Comparison of ENCODE assay signal across 24 cellular contexts in genomic region chr16:2766430-2767139, GRCh38. TPM values are rescaled to one million over a fixed set of nuclear protein-coding genes. Genes with fewer than 3 reads are reported as not detected.
DNase-seq lines count a peak whose midpoint lies in the region; ATAC-seq, FAIRE-seq and TF ChIP-seq lines count a peak whose summit lies in the region.
"Had no signal": no experiment of that assay in that cellular context is flagged by ENCODE, and none has a peak within 500 bp of the region (broad histone marks: within the 10 kb centered on the region; RNA-seq: fewer than 3 reads in every experiment).

No MANE protein-coding gene starts in this region.

- no peak for FAIRE-seq in HepG2 (lab: Jason Lieb, UNC)

- H3K4me1 ChIP-seq in HepG2 (ENCODE audit: insufficient read depth, low read length) = no peaks in the 10 kb centered on the region
- H3K4me1 ChIP-seq in aorta (ENCODE audit: control insufficient read depth in 1 of 2, insufficient read depth in 2 of 2, low read length in 2 of 2) = no peaks in the 10 kb centered on the region
- H3K4me1 ChIP-seq: right lobe of liver had no signal

- in situ Hi-C loops in HepG2 (cut with HindIII; ENCODE audit: extremely low pct_ligation_motif_present, low pct_unique_long_range_greater_than_20kb) = no loop called here

- TF ChIP-seq EP300 in HepG2 (IDR thresholded peaks at IDR 0.05; ENCODE audit: low read depth in 2 of 2, low read length in 2 of 2) (no peak), HepG2 (CRISPR knock-in tag; IDR thresholded peaks at IDR 0.05; ENCODE audit: borderline replicate concordance) (no peak)

- intact Hi-C loops in natural killer cell (cut with micrococcal nuclease) (no loop called here), HepG2 (cut with micrococcal nuclease; ENCODE audit: unreplicated experiment) (no loop called here), head of caudate nucleus (cut with DNase I) (no loop called here), aorta (cut with DNase I) (no loop called here)

- H3K36me3 ChIP-seq in HepG2 (replicated peaks in 1 of 2; ENCODE audit: control insufficient read depth in 1 of 2, insufficient read depth in 2 of 2, low read length in 2 of 2) = peaks cover 52 to 99% of the 10 kb centered on the region in 2 experiments
- peaks cover 19 to 40% of the 10 kb centered on the region in 2 donors for H3K36me3 ChIP-seq in aorta (ENCODE audit: control insufficient read depth in 1 of 2, insufficient read depth in 2 of 2, low read length in 1 of 2)

- H3K9me3 Mint-ChIP-seq in natural killer cell (no peaks in the 10 kb centered on the region), WTC11 (peaks cover 50% of the 10 kb centered on the region)
- H3K9me3 Mint-ChIP-seq in natural killer cell treated with Interleukin-12 subunit alpha and Interleukin-12 subunit beta and Interleukin-15 and Interleukin-18, amount 100 ng/mL, for 72 hours = no peaks in the 10 kb centered on the region
- H3K9me3 Mint-ChIP-seq: stimulated activated memory B cell treated with anti-CD40 and anti-IgM and Interleukin-4, amounts not matched to agents 10 μg/mL and 1 μg/mL and 100 μg/mL, for 72 hours had no signal

- H3K4me1 Mint-ChIP-seq in natural killer cell = peaks cover 24 to 47% of the 10 kb centered on the region in 2 donors
- peaks cover 36 to 59% of the 10 kb centered on the region in 2 donors for H3K4me1 Mint-ChIP-seq in natural killer cell treated with Interleukin-12 subunit alpha and Interleukin-12 subunit beta and Interleukin-15 and Interleukin-18, amount 100 ng/mL, for 72 hours (ENCODE audit: low read depth in 2 of 2)
- H3K4me1 Mint-ChIP-seq in WTC11 = peaks cover 4% of the 10 kb centered on the region

- peaks cover 19% of the 10 kb centered on the region for H3K36me3 Mint-ChIP-seq in natural killer cell
- H3K36me3 Mint-ChIP-seq in natural killer cell treated with Interleukin-12 subunit alpha and Interleukin-12 subunit beta and Interleukin-15 and Interleukin-18, amount 100 ng/mL, for 72 hours = peaks cover 36% of the 10 kb centered on the region
- peaks cover 100% of the 10 kb centered on the region for H3K36me3 Mint-ChIP-seq in WTC11

- ATAC-seq in natural killer cell = no peak
- no peak for ATAC-seq in natural killer cell treated with Interleukin-12 subunit alpha and Interleukin-12 subunit beta and Interleukin-15 and Interleukin-18, amount 100 ng/mL, for 72 hours
- ATAC-seq in WTC11 = no peak
- no peak for ATAC-seq in HepG2
- ATAC-seq in GM21717 (IDR thresholded peaks at IDR 0.05; ENCODE audit: unreplicated experiment) = no peak
- ATAC-seq in aorta (ENCODE audit: low FRiP score) = no peak
- ATAC-seq in HG02852 (IDR thresholded peaks at IDR 0.05; ENCODE audit: unreplicated experiment) = no peak
- ATAC-seq: mucosa of descending colon; right lobe of liver; stimulated activated memory B cell treated with anti-CD40 and anti-IgM and Interleukin-4, amounts not matched to agents 10 μg/mL and 1 μg/mL and 100 μg/mL, for 72 hours had no signal

- H2AFZ ChIP-seq in HepG2 (ENCODE audit: low read length) = no peak overlapping the region

- CTCF ChIA-PET in WTC11 (lab: Charles Lee) (no interaction called here), HepG2 (lab: Yijun Ruan, JAX; ENCODE audit: low intra/inter-chr PET ratio, low total read pairs) (no interaction called here)

- TF ChIP-seq RAD21 in HepG2 (CRISPR knock-in tag; IDR thresholded peaks at IDR 0.05) = no peak

- H3K9me3 ChIP-seq in HepG2 (ENCODE audit: low read length) = no peaks in the 10 kb centered on the region
- H3K9me3 ChIP-seq in aorta (ENCODE audit: control insufficient read depth, low read length) = no peaks in the 10 kb centered on the region
- H3K9me3 ChIP-seq: mucosa of descending colon, right lobe of liver, tibial artery had no signal

- H3K27ac ChIP-seq in HepG2 (ENCODE audit: extremely low read length, insufficient read depth, low read length) (no peak overlapping the region), aorta (ENCODE audit: low read depth in 1 of 2, low read length in 2 of 2) (no peak overlapping the region)
- H3K27ac ChIP-seq: epithelial cell of prostate, right lobe of liver, tibial artery had no signal

- peaks cover 22% of the 10 kb centered on the region for H3K79me2 ChIP-seq in HepG2 (ENCODE audit: insufficient read depth, low read length)

- no peak overlapping the region for H3K4me3 ChIP-seq in HepG2 (replicated peaks in 1 of 3; ENCODE audit: insufficient read depth in 1 of 3, low read depth in 2 of 3, low read length in 3 of 3)
- H3K4me3 ChIP-seq in aorta (ENCODE audit: low read length in 2 of 2) = no peak overlapping the region
- H3K4me3 ChIP-seq: mucosa of descending colon, right lobe of liver, tibial artery had no signal

- H3K9ac ChIP-seq in HepG2 (ENCODE audit: insufficient read depth, low read depth, low read length) = no peak overlapping the region

- DNase-seq in natural killer cell = no peak
- DNase-seq in natural killer cell treated with Interleukin-12 subunit alpha and Interleukin-12 subunit beta and Interleukin-15 and Interleukin-18, amount 100 ng/mL, for 72 hours (ENCODE audit: low spot score) = no peak
- no peak for DNase-seq in WTC11 (ENCODE audit: low spot score)
- DNase-seq in HepG2 (ENCODE audit: low spot score) = no peak
- DNase-seq in head of caudate nucleus = no peak
- DNase-seq in aorta = no peak
- DNase-seq: activated CD4-positive, alpha-beta T cell treated with anti-CD3 and anti-CD28 coated beads, Interleukin-2, amount 50 U/mL, for 4 hours; dermis blood vessel endothelial cell; DND-41; foreskin melanocyte; Karpas-422; NCI-H1092 treated with DMSO at 0.1 percent for 48 hours; NCI-H2107; NCI-H510A treated with DMSO at 0.1 percent for 48 hours; SHP77; tibial artery had no signal

- H3K4me2 ChIP-seq in HepG2 (ENCODE audit: low read depth, low read length) = no peak overlapping the region

- H3K27me3 Mint-ChIP-seq in natural killer cell (ENCODE audit: low read depth in 2 of 2) (no peaks in the 10 kb centered on the region), WTC11 (ENCODE audit: low read depth) (no peaks in the 10 kb centered on the region)
- no peaks in the 10 kb centered on the region for H3K27me3 Mint-ChIP-seq in natural killer cell treated with Interleukin-12 subunit alpha and Interleukin-12 subunit beta and Interleukin-15 and Interleukin-18, amount 100 ng/mL, for 72 hours
- H3K27me3 Mint-ChIP-seq: stimulated activated memory B cell treated with anti-CD40 and anti-IgM and Interleukin-4, amounts not matched to agents 10 μg/mL and 1 μg/mL and 100 μg/mL, for 72 hours had no signal

- TF ChIP-seq CTCF in natural killer cell (IDR thresholded peaks at IDR 0.05) (no peak), WTC11 (IDR thresholded peaks at IDR 0.05) (no peak), HepG2 (CRISPR knock-in tag; IDR thresholded peaks at IDR 0.05) (no peak)

- H4K20me1 ChIP-seq in HepG2 (ENCODE audit: insufficient read depth, low read length) = peaks cover 11% of the 10 kb centered on the region

- H3K27me3 ChIP-seq in HepG2 (ENCODE audit: control insufficient read depth in 1 of 2, insufficient read depth in 2 of 2, low read length in 2 of 2) = no peaks in the 10 kb centered on the region
- no peaks in the 10 kb centered on the region for H3K27me3 ChIP-seq in aorta (ENCODE audit: control insufficient read depth in 1 of 2, insufficient read depth in 2 of 2, low read length in 1 of 2)
- H3K27me3 ChIP-seq: right lobe of liver, tibial artery had no signal

- peak overlapping the region; percentile 75 to 84 for H3K27ac Mint-ChIP-seq in natural killer cell
- peak overlapping the region in 1 of 2 donors; percentile 53 for H3K27ac Mint-ChIP-seq in natural killer cell treated with Interleukin-12 subunit alpha and Interleukin-12 subunit beta and Interleukin-15 and Interleukin-18, amount 100 ng/mL, for 72 hours
- H3K27ac Mint-ChIP-seq in WTC11 = peak overlapping the region; percentile 60
- H3K27ac Mint-ChIP-seq: stimulated activated memory B cell treated with anti-CD40 and anti-IgM and Interleukin-4, amounts not matched to agents 10 μg/mL and 1 μg/mL and 100 μg/mL, for 72 hours had no signal

- WGBS in HepG2 (ENCODE audit: low lambda C conversion rate) = 97% methylated on average over 41 of the region's 44 CpGs
- WGBS in aorta, 2 donors = 97% methylated on average over 44 of the region's 44 CpGs

- no TSS peak for BruUV-seq in HepG2 (replicated peaks; lab: Mats Ljungman, UMichigan)

- H3K4me3 Mint-ChIP-seq in natural killer cell (peak overlapping the region; percentile 55), WTC11 (no peak overlapping the region)
- no peak overlapping the region for H3K4me3 Mint-ChIP-seq in natural killer cell treated with Interleukin-12 subunit alpha and Interleukin-12 subunit beta and Interleukin-15 and Interleukin-18, amount 100 ng/mL, for 72 hours
- H3K4me3 Mint-ChIP-seq: stimulated activated memory B cell treated with anti-CD40 and anti-IgM and Interleukin-4, amounts not matched to agents 10 μg/mL and 1 μg/mL and 100 μg/mL, for 72 hours had no signal

- POLR2A ChIA-PET in WTC11 (lab: Charles Lee) (no interaction called here), HepG2 (lab: Yijun Ruan, JAX) (interaction anchor here (1.2 to 3.5 kb wide), 2 partner anchors 9 to 14 kb away, joined by 4 to 15 read pairs; partner anchors contain the start of gene SRRM2)

- TF ChIP-seq POLR2A in HepG2 (IDR thresholded peaks at IDR 0.05; ENCODE audit: insufficient read depth in 1 of 2, low read depth in 2 of 2, low read length in 2 of 2) = 0 out of 4 replicates have a peak, but pooled peaks of 1 of the 2 experiments have one; percentile 21

RNA-seq across cellular contexts. Expression of gene ELOB, which starts 10.5 kb away (rescaled TPM):
- 100 to 1,000 TPM; 146 to 207 (median 161) TPM for total RNA-seq in natural killer cell
- total RNA-seq in natural killer cell treated with Interleukin-12 subunit alpha and Interleukin-12 subunit beta and Interleukin-15 and Interleukin-18, amount 100 ng/mL, for 72 hours = 100 to 1,000 TPM; 196 to 201 TPM
- total RNA-seq in WTC11 (2021) = 252 to 267 TPM (median 267 TPM) in 3 replicates
- 208 and 253 TPM in 2 replicates for total RNA-seq in HepG2 (2016; rRNA removed; fragmentation: Illumina TruSeq; extraction: Trizol)
- total RNA-seq in HepG2 (2016; cell fraction: cytosol; rRNA removed; fragmentation: Illumina TruSeq; extraction: Trizol; ENCODE audit: low read depth) = 337 and 393 TPM in 2 replicates
- total RNA-seq in HepG2 (2016; cell fraction: insoluble cytoplasmic fraction; rRNA removed; fragmentation: Illumina TruSeq; extraction: Trizol) = 204 and 279 TPM in 2 replicates
- total RNA-seq in HepG2 (2016; cell fraction: membrane; rRNA removed; fragmentation: Illumina TruSeq; extraction: Trizol) = 174 and 204 TPM in 2 replicates
- 53.2 and 75.0 TPM in 2 replicates for total RNA-seq in HepG2 (2016; cell fraction: nucleus; rRNA removed; fragmentation: Illumina TruSeq; extraction: Trizol)
- polyA plus RNA-seq in HepG2 (2011; rRNA removed) = 225 and 236 TPM in 2 replicates
- polyA plus RNA-seq in HepG2 (2011; cell fraction: cytosol; rRNA removed) = 204 and 385 TPM in 2 replicates
- polyA plus RNA-seq in HepG2 (2011; cell fraction: nucleus; rRNA removed) = 89.2 and 109 TPM in 2 replicates
- 108 and 117 TPM in 2 replicates for polyA plus RNA-seq in HepG2 (2012)
- 547 and 569 TPM in 2 replicates for polyA plus RNA-seq in HepG2 (2016; cell fraction: cytosol; fragmentation: Illumina TruSeq; extraction: Trizol; ENCODE audit: low read depth)
- 265 and 294 TPM in 2 replicates for polyA plus RNA-seq in HepG2 (2016; cell fraction: insoluble cytoplasmic fraction; fragmentation: Illumina TruSeq; extraction: Trizol; ENCODE audit: low read depth)
- 203 and 243 TPM in 2 replicates for polyA plus RNA-seq in HepG2 (2016; cell fraction: membrane; fragmentation: Illumina TruSeq; extraction: Trizol; ENCODE audit: low read depth)
- polyA plus RNA-seq in HepG2 (2016; cell fraction: nucleus; fragmentation: Illumina TruSeq; extraction: Trizol; ENCODE audit: insufficient read depth, low read depth) = 127 and 128 TPM in 2 replicates
- polyA minus RNA-seq in HepG2 (2011; rRNA and poly(A)+ RNA removed; ENCODE audit: low replicate concordance) = 125 and 227 TPM in 2 replicates
- 25.2 and 36.1 TPM in 2 replicates for polyA minus RNA-seq in HepG2 (2011; cell fraction: cytosol; rRNA and poly(A)+ RNA removed)
- 9.8 and 9.9 TPM in 2 replicates for polyA minus RNA-seq in HepG2 (2011; cell fraction: nucleus; rRNA and poly(A)+ RNA removed)
- 100 to 1,000 TPM; 146 to 174 TPM for total RNA-seq in aorta
- 100 to 1,000 TPM; 368 to 843 TPM for polyA plus RNA-seq in aorta

RNA-seq across cellular contexts. Expression of gene SRRM2, which starts 14.1 kb away (rescaled TPM):
- 1,000 to 10,000 TPM; 1,131 to 1,162 (median 1,149) TPM for total RNA-seq in natural killer cell
- 1,000 to 10,000 TPM in 1 of 2 donors, 100 to 1,000 TPM in 1; 569 to 1,109 TPM for total RNA-seq in natural killer cell treated with Interleukin-12 subunit alpha and Interleukin-12 subunit beta and Interleukin-15 and Interleukin-18, amount 100 ng/mL, for 72 hours
- total RNA-seq in WTC11 (2021) = 769 to 823 TPM (median 815 TPM) in 3 replicates
- total RNA-seq in HepG2 (2016; rRNA removed; fragmentation: Illumina TruSeq; extraction: Trizol) = 50.4 and 80.6 TPM in 2 replicates
- total RNA-seq in HepG2 (2016; cell fraction: cytosol; rRNA removed; fragmentation: Illumina TruSeq; extraction: Trizol; ENCODE audit: low read depth) = 41.5 and 43.0 TPM in 2 replicates
- total RNA-seq in HepG2 (2016; cell fraction: insoluble cytoplasmic fraction; rRNA removed; fragmentation: Illumina TruSeq; extraction: Trizol) = 44.1 and 73.0 TPM in 2 replicates
- total RNA-seq in HepG2 (2016; cell fraction: membrane; rRNA removed; fragmentation: Illumina TruSeq; extraction: Trizol) = 48.8 and 52.0 TPM in 2 replicates
- total RNA-seq in HepG2 (2016; cell fraction: nucleus; rRNA removed; fragmentation: Illumina TruSeq; extraction: Trizol) = 159 and 170 TPM in 2 replicates
- 112 and 125 TPM in 2 replicates for polyA plus RNA-seq in HepG2 (2011; rRNA removed)
- 40.5 and 54.4 TPM in 2 replicates for polyA plus RNA-seq in HepG2 (2011; cell fraction: cytosol; rRNA removed)
- polyA plus RNA-seq in HepG2 (2011; cell fraction: nucleus; rRNA removed) = 1,408 and 1,626 TPM in 2 replicates
- 364 and 397 TPM in 2 replicates for polyA plus RNA-seq in HepG2 (2012)
- 15.2 and 19.4 TPM in 2 replicates for polyA plus RNA-seq in HepG2 (2016; cell fraction: cytosol; fragmentation: Illumina TruSeq; extraction: Trizol; ENCODE audit: low read depth)
- polyA plus RNA-seq in HepG2 (2016; cell fraction: insoluble cytoplasmic fraction; fragmentation: Illumina TruSeq; extraction: Trizol; ENCODE audit: low read depth) = 169 and 221 TPM in 2 replicates
- polyA plus RNA-seq in HepG2 (2016; cell fraction: membrane; fragmentation: Illumina TruSeq; extraction: Trizol; ENCODE audit: low read depth) = 38.4 and 49.5 TPM in 2 replicates
- 998 and 1,215 TPM in 2 replicates for polyA plus RNA-seq in HepG2 (2016; cell fraction: nucleus; fragmentation: Illumina TruSeq; extraction: Trizol; ENCODE audit: insufficient read depth, low read depth)
- polyA minus RNA-seq in HepG2 (2011; rRNA and poly(A)+ RNA removed; ENCODE audit: low replicate concordance) = 125 and 143 TPM in 2 replicates
- polyA minus RNA-seq in HepG2 (2011; cell fraction: cytosol; rRNA and poly(A)+ RNA removed) = 88.7 and 111 TPM in 2 replicates
- 176 and 198 TPM in 2 replicates for polyA minus RNA-seq in HepG2 (2011; cell fraction: nucleus; rRNA and poly(A)+ RNA removed)
- total RNA-seq in aorta = 100 to 1,000 TPM; 552 to 716 TPM
- 100 to 1,000 TPM; 194 to 946 TPM for polyA plus RNA-seq in aorta

RNA-seq across cellular contexts. Expression of gene PRSS33, which starts 20.8 kb away (rescaled TPM):
- total RNA-seq in natural killer cell = under 1 TPM; 0.20 to 0.63 (median 0.54) TPM
- total RNA-seq in natural killer cell treated with Interleukin-12 subunit alpha and Interleukin-12 subunit beta and Interleukin-15 and Interleukin-18, amount 100 ng/mL, for 72 hours = not detected
- total RNA-seq in WTC11 (2021) = 0.18 to 0.44 TPM (median 0.24 TPM) in 3 replicates
- not detected in 2 replicates for total RNA-seq in HepG2 (2016; rRNA removed; fragmentation: Illumina TruSeq; extraction: Trizol)
- not detected in 2 replicates for total RNA-seq in HepG2 (2016; cell fraction: cytosol; rRNA removed; fragmentation: Illumina TruSeq; extraction: Trizol; ENCODE audit: low read depth)
- not detected in 2 replicates for total RNA-seq in HepG2 (2016; cell fraction: insoluble cytoplasmic fraction; rRNA removed; fragmentation: Illumina TruSeq; extraction: Trizol)
- not detected in 2 replicates for total RNA-seq in HepG2 (2016; cell fraction: membrane; rRNA removed; fragmentation: Illumina TruSeq; extraction: Trizol)
- not detected in 2 replicates for total RNA-seq in HepG2 (2016; cell fraction: nucleus; rRNA removed; fragmentation: Illumina TruSeq; extraction: Trizol)
- not detected in 2 replicates for polyA plus RNA-seq in HepG2 (2011; rRNA removed)
- not detected in 2 replicates for polyA plus RNA-seq in HepG2 (2011; cell fraction: cytosol; rRNA removed)
- polyA plus RNA-seq in HepG2 (2011; cell fraction: nucleus; rRNA removed) = not detected in 2 replicates
- polyA plus RNA-seq in HepG2 (2012) = not detected in 2 replicates
- polyA plus RNA-seq in HepG2 (2016; cell fraction: cytosol; fragmentation: Illumina TruSeq; extraction: Trizol; ENCODE audit: low read depth) = not detected in 2 replicates
- not detected in 2 replicates for polyA plus RNA-seq in HepG2 (2016; cell fraction: insoluble cytoplasmic fraction; fragmentation: Illumina TruSeq; extraction: Trizol; ENCODE audit: low read depth)
- not detected in 2 replicates for polyA plus RNA-seq in HepG2 (2016; cell fraction: membrane; fragmentation: Illumina TruSeq; extraction: Trizol; ENCODE audit: low read depth)
- polyA plus RNA-seq in HepG2 (2016; cell fraction: nucleus; fragmentation: Illumina TruSeq; extraction: Trizol; ENCODE audit: insufficient read depth, low read depth) = not detected in 2 replicates
- polyA minus RNA-seq in HepG2 (2011; rRNA and poly(A)+ RNA removed; ENCODE audit: low replicate concordance) = not detected in 2 replicates
- polyA minus RNA-seq in HepG2 (2011; cell fraction: cytosol; rRNA and poly(A)+ RNA removed) = not detected in 2 replicates
- polyA minus RNA-seq in HepG2 (2011; cell fraction: nucleus; rRNA and poly(A)+ RNA removed) = not detected in 2 replicates
- total RNA-seq in aorta = not detected
- polyA plus RNA-seq in aorta = under 1 TPM in 1 of 2 donors, not detected in 1; 0.08 TPM
- total RNA-seq: dermis blood vessel endothelial cell, mucosa of descending colon, osteoblast, right lobe of liver had no signal
- polyA plus RNA-seq: adipose tissue had no signal

RNA-seq across cellular contexts. Expression of gene PRSS41, which starts 31.7 kb away (rescaled TPM):
- total RNA-seq in natural killer cell = under 1 TPM in 1 of 3 donors, not detected in 2; 0.33 TPM
- total RNA-seq in natural killer cell treated with Interleukin-12 subunit alpha and Interleukin-12 subunit beta and Interleukin-15 and Interleukin-18, amount 100 ng/mL, for 72 hours = not detected
- total RNA-seq in WTC11 (2021) = not detected in 3 replicates
- total RNA-seq in HepG2 (2016; rRNA removed; fragmentation: Illumina TruSeq; extraction: Trizol) = not detected in 2 replicates
- not detected in 2 replicates for total RNA-seq in HepG2 (2016; cell fraction: cytosol; rRNA removed; fragmentation: Illumina TruSeq; extraction: Trizol; ENCODE audit: low read depth)
- total RNA-seq in HepG2 (2016; cell fraction: insoluble cytoplasmic fraction; rRNA removed; fragmentation: Illumina TruSeq; extraction: Trizol) = not detected in 2 replicates
- not detected in 2 replicates for total RNA-seq in HepG2 (2016; cell fraction: membrane; rRNA removed; fragmentation: Illumina TruSeq; extraction: Trizol)
- total RNA-seq in HepG2 (2016; cell fraction: nucleus; rRNA removed; fragmentation: Illumina TruSeq; extraction: Trizol) = not detected in 2 replicates
- not detected in 2 replicates for polyA plus RNA-seq in HepG2 (2011; rRNA removed)
- polyA plus RNA-seq in HepG2 (2011; cell fraction: cytosol; rRNA removed) = not detected in 2 replicates
- not detected in 2 replicates for polyA plus RNA-seq in HepG2 (2011; cell fraction: nucleus; rRNA removed)
- polyA plus RNA-seq in HepG2 (2012) = not detected in 2 replicates
- not detected in 2 replicates for polyA plus RNA-seq in HepG2 (2016; cell fraction: cytosol; fragmentation: Illumina TruSeq; extraction: Trizol; ENCODE audit: low read depth)
- polyA plus RNA-seq in HepG2 (2016; cell fraction: insoluble cytoplasmic fraction; fragmentation: Illumina TruSeq; extraction: Trizol; ENCODE audit: low read depth) = not detected in 2 replicates
- polyA plus RNA-seq in HepG2 (2016; cell fraction: membrane; fragmentation: Illumina TruSeq; extraction: Trizol; ENCODE audit: low read depth) = not detected in 2 replicates
- not detected in 2 replicates for polyA plus RNA-seq in HepG2 (2016; cell fraction: nucleus; fragmentation: Illumina TruSeq; extraction: Trizol; ENCODE audit: insufficient read depth, low read depth)
- 0.14 TPM in 1 of 2 replicates, not detected in the other for polyA minus RNA-seq in HepG2 (2011; rRNA and poly(A)+ RNA removed; ENCODE audit: low replicate concordance)
- polyA minus RNA-seq in HepG2 (2011; cell fraction: cytosol; rRNA and poly(A)+ RNA removed) = not detected in 2 replicates
- polyA minus RNA-seq in HepG2 (2011; cell fraction: nucleus; rRNA and poly(A)+ RNA removed) = not detected in 2 replicates
- not detected for total RNA-seq in aorta
- polyA plus RNA-seq in aorta = not detected
- total RNA-seq: dermis blood vessel endothelial cell, mucosa of descending colon, osteoblast, right lobe of liver had no signal
- polyA plus RNA-seq: adipose tissue had no signal

RNA-seq across cellular contexts. Expression of gene PRSS27, which starts 46.6 kb away (rescaled TPM):
- total RNA-seq in natural killer cell (1 to 10 TPM in 2 of 3 donors, under 1 TPM in 1; 0.42 to 1.3 (median 1.2) TPM), WTC11 (2021) (5.1 to 5.4 TPM (median 5.1 TPM) in 3 replicates), HepG2 (2016; rRNA removed; fragmentation: Illumina TruSeq; extraction: Trizol) (0.20 TPM in 1 of 2 replicates, not detected in the other), aorta (1 to 10 TPM; 1.3 to 2.2 TPM)
- total RNA-seq in natural killer cell treated with Interleukin-12 subunit alpha and Interleukin-12 subunit beta and Interleukin-15 and Interleukin-18, amount 100 ng/mL, for 72 hours = 1 to 10 TPM; 1.1 to 1.4 TPM
- total RNA-seq in HepG2 (2016; cell fraction: cytosol; rRNA removed; fragmentation: Illumina TruSeq; extraction: Trizol; ENCODE audit: low read depth) = 0.30 TPM in 1 of 2 replicates, not detected in the other
- 0.35 TPM in 1 of 2 replicates, not detected in the other for total RNA-seq in HepG2 (2016; cell fraction: insoluble cytoplasmic fraction; rRNA removed; fragmentation: Illumina TruSeq; extraction: Trizol)
- total RNA-seq in HepG2 (2016; cell fraction: membrane; rRNA removed; fragmentation: Illumina TruSeq; extraction: Trizol) = 0.12 and 0.41 TPM in 2 replicates
- 0.19 and 0.34 TPM in 2 replicates for total RNA-seq in HepG2 (2016; cell fraction: nucleus; rRNA removed; fragmentation: Illumina TruSeq; extraction: Trizol)
- polyA plus RNA-seq in HepG2 (2011; rRNA removed) (0.73 and 1.2 TPM in 2 replicates), aorta (1 to 10 TPM; 1.4 to 1.6 TPM)
- polyA plus RNA-seq in HepG2 (2011; cell fraction: cytosol; rRNA removed) = 0.59 and 1.3 TPM in 2 replicates
- 2.0 and 2.8 TPM in 2 replicates for polyA plus RNA-seq in HepG2 (2011; cell fraction: nucleus; rRNA removed)
- polyA plus RNA-seq in HepG2 (2012) = 0.43 and 1.1 TPM in 2 replicates
- 0.08 and 0.16 TPM in 2 replicates for polyA plus RNA-seq in HepG2 (2016; cell fraction: cytosol; fragmentation: Illumina TruSeq; extraction: Trizol; ENCODE audit: low read depth)
- polyA plus RNA-seq in HepG2 (2016; cell fraction: insoluble cytoplasmic fraction; fragmentation: Illumina TruSeq; extraction: Trizol; ENCODE audit: low read depth) = not detected in 2 replicates
- polyA plus RNA-seq in HepG2 (2016; cell fraction: membrane; fragmentation: Illumina TruSeq; extraction: Trizol; ENCODE audit: low read depth) = 0.21 TPM in 1 of 2 replicates, not detected in the other
- polyA plus RNA-seq in HepG2 (2016; cell fraction: nucleus; fragmentation: Illumina TruSeq; extraction: Trizol; ENCODE audit: insufficient read depth, low read depth) = 0.53 TPM in 1 of 2 replicates, not detected in the other
- 1.0 and 1.7 TPM in 2 replicates for polyA minus RNA-seq in HepG2 (2011; rRNA and poly(A)+ RNA removed; ENCODE audit: low replicate concordance)
- not detected in 2 replicates for polyA minus RNA-seq in HepG2 (2011; cell fraction: cytosol; rRNA and poly(A)+ RNA removed)
- polyA minus RNA-seq in HepG2 (2011; cell fraction: nucleus; rRNA and poly(A)+ RNA removed) = 1.3 and 1.6 TPM in 2 replicates
